ENCODE assay signal across 9 cellular contexts in genomic region chr11:76693791-76694190, GRCh38. TPM values are rescaled to one million over a fixed set of nuclear protein-coding genes. Genes with fewer than 3 reads are reported as not detected.
"Had no signal": no experiment of that assay in that cellular context is flagged by ENCODE, and none has a peak within 500 bp of the region (broad histone marks: within the 10 kb centered on the region; RNA-seq: fewer than 3 reads in every experiment).

No MANE protein-coding gene starts in this region.

- H3K4me3 ChIP-seq: GM23248, HAP-1, K562 had no signal

- DNase-seq: GM23248, GOT3, H7, HFFc6 had no signal

- H3K27ac ChIP-seq: GM23248, HL-60 had no signal

- H3K9me3 ChIP-seq: HAP-1 had no signal

- H3K4me1 ChIP-seq: HAP-1 had no signal

- H2AFZ ChIP-seq: GM23248 had no signal

- ATAC-seq: HCT116, HepG2, K562 had no signal

- H3K9ac ChIP-seq: GM23248 had no signal

- H3K36me3 ChIP-seq: HAP-1 had no signal

- FAIRE-seq: HepG2, K562 had no signal

RNA-seq across cellular contexts. Expression of gene LRRC32, which starts 23.2 kb away (rescaled TPM):
- total RNA-seq: HepG2 had no signal
